In the genomic region with DNA sequence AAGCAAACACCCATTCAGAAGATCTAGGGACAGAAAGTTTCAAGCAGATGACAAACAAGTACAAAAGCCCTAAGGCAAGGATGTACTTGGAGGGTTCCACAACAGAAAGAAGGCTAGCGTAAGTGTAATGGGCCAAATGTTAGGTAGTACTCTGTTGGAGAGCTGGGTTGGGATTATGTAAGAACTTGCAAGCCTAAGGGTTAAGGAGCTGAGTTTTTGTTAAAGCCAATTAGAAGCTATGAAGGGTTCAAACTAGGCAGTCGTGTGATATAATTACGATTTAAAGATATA, we compare ENCODE assay signal across 1 cellular context.
TF ChIP-seq lines count a peak whose summit lies in the region.

No MANE protein-coding gene starts in this region.

TF ChIP-seq in HepG2, 621 proteins besides CTCF, POLR2A, EP300 and RAD21 (continued from another document):
- TF ChIP-seq, protein P1, sequence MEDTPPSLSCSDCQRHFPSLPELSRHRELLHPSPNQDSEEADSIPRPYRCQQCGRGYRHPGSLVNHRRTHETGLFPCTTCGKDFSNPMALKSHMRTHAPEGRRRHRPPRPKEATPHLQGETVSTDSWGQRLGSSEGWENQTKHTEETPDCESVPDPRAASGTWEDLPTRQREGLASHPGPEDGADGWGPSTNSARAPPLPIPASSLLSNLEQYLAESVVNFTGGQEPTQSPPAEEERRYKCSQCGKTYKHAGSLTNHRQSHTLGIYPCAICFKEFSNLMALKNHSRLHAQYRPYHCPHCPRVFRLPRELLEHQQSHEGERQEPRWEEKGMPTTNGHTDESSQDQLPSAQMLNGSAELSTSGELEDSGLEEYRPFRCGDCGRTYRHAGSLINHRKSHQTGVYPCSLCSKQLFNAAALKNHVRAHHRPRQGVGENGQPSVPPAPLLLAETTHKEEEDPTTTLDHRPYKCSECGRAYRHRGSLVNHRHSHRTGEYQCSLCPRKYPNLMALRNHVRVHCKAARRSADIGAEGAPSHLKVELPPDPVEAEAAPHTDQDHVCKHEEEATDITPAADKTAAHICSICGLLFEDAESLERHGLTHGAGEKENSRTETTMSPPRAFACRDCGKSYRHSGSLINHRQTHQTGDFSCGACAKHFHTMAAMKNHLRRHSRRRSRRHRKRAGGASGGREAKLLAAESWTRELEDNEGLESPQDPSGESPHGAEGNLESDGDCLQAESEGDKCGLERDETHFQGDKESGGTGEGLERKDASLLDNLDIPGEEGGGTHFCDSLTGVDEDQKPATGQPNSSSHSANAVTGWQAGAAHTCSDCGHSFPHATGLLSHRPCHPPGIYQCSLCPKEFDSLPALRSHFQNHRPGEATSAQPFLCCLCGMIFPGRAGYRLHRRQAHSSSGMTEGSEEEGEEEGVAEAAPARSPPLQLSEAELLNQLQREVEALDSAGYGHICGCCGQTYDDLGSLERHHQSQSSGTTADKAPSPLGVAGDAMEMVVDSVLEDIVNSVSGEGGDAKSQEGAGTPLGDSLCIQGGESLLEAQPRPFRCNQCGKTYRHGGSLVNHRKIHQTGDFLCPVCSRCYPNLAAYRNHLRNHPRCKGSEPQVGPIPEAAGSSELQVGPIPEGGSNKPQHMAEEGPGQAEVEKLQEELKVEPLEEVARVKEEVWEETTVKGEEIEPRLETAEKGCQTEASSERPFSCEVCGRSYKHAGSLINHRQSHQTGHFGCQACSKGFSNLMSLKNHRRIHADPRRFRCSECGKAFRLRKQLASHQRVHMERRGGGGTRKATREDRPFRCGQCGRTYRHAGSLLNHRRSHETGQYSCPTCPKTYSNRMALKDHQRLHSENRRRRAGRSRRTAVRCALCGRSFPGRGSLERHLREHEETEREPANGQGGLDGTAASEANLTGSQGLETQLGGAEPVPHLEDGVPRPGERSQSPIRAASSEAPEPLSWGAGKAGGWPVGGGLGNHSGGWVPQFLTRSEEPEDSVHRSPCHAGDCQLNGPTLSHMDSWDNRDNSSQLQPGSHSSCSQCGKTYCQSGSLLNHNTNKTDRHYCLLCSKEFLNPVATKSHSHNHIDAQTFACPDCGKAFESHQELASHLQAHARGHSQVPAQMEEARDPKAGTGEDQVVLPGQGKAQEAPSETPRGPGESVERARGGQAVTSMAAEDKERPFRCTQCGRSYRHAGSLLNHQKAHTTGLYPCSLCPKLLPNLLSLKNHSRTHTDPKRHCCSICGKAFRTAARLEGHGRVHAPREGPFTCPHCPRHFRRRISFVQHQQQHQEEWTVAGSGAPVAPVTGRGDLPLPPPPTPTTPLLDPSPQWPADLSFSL (CRISPR knock-in tag; IDR thresholded peaks at IDR 0.05): no peak
- TF ChIP-seq RBM22 (optimal IDR thresholded peaks at IDR 0.05; ENCODE audit: low read length) (peak; percentile 91), NFIB (CRISPR knock-in tag; IDR thresholded peaks at IDR 0.05; ENCODE audit: borderline replicate concordance) (0 out of 2 replicates have a peak, but pooled peaks have one; percentile 54), SRSF1 (optimal IDR thresholded peaks at IDR 0.05; ENCODE audit: low read depth, low read length) (no peak), TOPORS (CRISPR knock-in tag; IDR thresholded peaks at IDR 0.05) (no peak)
TF ChIP-seq in HepG2: peak in this region for 8.
